ENCODE assay signal across 19 cellular contexts in genomic region chr10:45625879-45626278, GRCh38.
"Had no signal": no experiment of that assay in that cellular context is flagged by ENCODE, and none has a peak within 500 bp of the region (broad histone marks: within the 10 kb centered on the region; RNA-seq: fewer than 3 reads in every experiment).

No MANE protein-coding gene starts in this region.

- H3K4me1 ChIP-seq: left lung, sigmoid colon, vagina had no signal

- H3K36me3 ChIP-seq: ovary had no signal

- DNase-seq: activated CD4-positive, alpha-beta T cell treated with anti-CD3 and anti-CD28 coated beads, Interleukin-2, amount 50 U/mL, for 4 hours; activated CD8-positive, alpha-beta memory T cell treated with anti-CD3 and anti-CD28 coated beads for 24 hours; activated CD8-positive, alpha-beta memory T cell treated with anti-CD3 and anti-CD28 coated beads, Interleukin-2, amount 50 U/mL, for 4 hours; activated naive CD4-positive, alpha-beta T cell; activated T-cell treated with anti-CD3 and anti-CD28 coated beads, Interleukin-2, amount 50 U/mL, for 24 hours; amniotic stem cell; left lung; sigmoid colon; stimulated activated CD4-positive, alpha-beta T cell treated with anti-CD3 and anti-CD28 coated beads, Interleukin-2, amount 100 ng/mL, for 48 hours; stimulated activated CD8-positive, alpha-beta memory T cell treated with anti-CD3 and anti-CD28 coated beads, Interleukin-4, amount 100 ng/mL, for 48 hours; stimulated activated naive B cell treated with anti-CD40 and anti-IgM and Interleukin-4, amounts not matched to agents 10 μg/mL and 1 μg/mL and 100 μg/mL, for 72 hours; T-helper 1 cell; trophoblast cell had no signal

- H3K9me3 ChIP-seq: left lung, ovary, sigmoid colon, vagina had no signal

- H3K4me3 ChIP-seq: left lung, ovary, sigmoid colon, smooth muscle cell, vagina had no signal

- ATAC-seq: activated T-helper 17 cell treated with anti-CD3 and anti-CD28 coated beads, Interleukin-2, amount 50 U/mL, for 72 hours; left lung; natural killer cell treated with Interleukin-12 subunit alpha and Interleukin-12 subunit beta and Interleukin-15 and Interleukin-18, amount 100 ng/mL, for 72 hours; stimulated activated naive B cell treated with anti-CD40 and anti-IgM and Interleukin-4, amounts not matched to agents 10 μg/mL and 1 μg/mL and 100 μg/mL, for 72 hours had no signal

- H3K27ac ChIP-seq: epithelial cell of prostate, left lung, ovary, sigmoid colon, vagina had no signal

- H3K27me3 ChIP-seq: left lung, ovary, sigmoid colon, vagina had no signal
